In the genomic region with DNA sequence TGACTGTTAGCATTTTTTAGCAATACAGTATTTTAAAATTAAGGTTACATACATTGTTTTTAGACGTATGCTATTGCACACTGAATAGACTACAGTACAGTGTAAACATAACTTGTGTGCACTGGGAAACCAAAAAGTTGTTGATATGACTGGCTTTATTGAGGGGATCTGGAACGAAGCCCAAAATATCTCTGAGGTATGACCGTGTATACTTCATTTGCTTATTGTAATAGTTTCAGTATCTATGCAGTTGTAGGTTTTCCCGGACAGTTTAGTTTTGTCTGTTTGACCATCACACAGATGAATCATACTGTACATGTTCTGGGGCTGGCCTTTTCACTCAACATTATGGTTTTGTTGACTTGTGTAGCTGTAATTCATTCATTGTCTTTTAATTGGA, we compare ENCODE assay signal across 1 cellular context.
TF ChIP-seq lines count a peak whose summit lies in the region.

No MANE protein-coding gene starts in this region.

TF ChIP-seq in GM12878, 131 proteins besides CTCF, POLR2A, EP300 and RAD21:
- TF ChIP-seq PAX5 (IDR thresholded peaks at IDR 0.05; ENCODE audit: borderline replicate concordance, low read depth, low read length) (peak; percentile 54; the same call in 1 of the 2 replicates), HSF1 (IDR thresholded peaks at IDR 0.05; ENCODE audit: low read depth, low read length) (no peak), ATF7 (IDR thresholded peaks at IDR 0.05; ENCODE audit: low read depth) (peak; percentile 46; the same call in 1 of the 2 replicates), IKZF2 (IDR thresholded peaks at IDR 0.05) (peak; percentile 44 to 60), MTA3 (IDR thresholded peaks at IDR 0.05; ENCODE audit: borderline replicate concordance, low read length) (peak; percentile 75; the same call in 1 of the 2 replicates), EED (IDR thresholded peaks at IDR 0.05; ENCODE audit: low read depth) (peak; percentile 70), ZBED1 (IDR thresholded peaks at IDR 0.05; ENCODE audit: borderline replicate concordance) (peak; percentile 75; the same call in 1 of the 2 replicates), RCOR1 (conservative IDR thresholded peaks at IDR 0.05; ENCODE audit: low read depth, low read length) (no peak), IRF4 (IDR thresholded peaks at IDR 0.05; ENCODE audit: low read depth, low read length) (peak; percentile 91), IKZF1 (conservative IDR thresholded peaks at IDR 0.05) (no peak), SREBF1 (IDR thresholded peaks at IDR 0.05; ENCODE audit: low read length) (0 out of 2 replicates have a peak, but pooled peaks have one; percentile 18), RB1 (IDR thresholded peaks at IDR 0.05; ENCODE audit: borderline replicate concordance) (no peak), RUNX3 (IDR thresholded peaks at IDR 0.05; ENCODE audit: low read length) (peak; percentile 86), TBL1XR1 (IDR thresholded peaks at IDR 0.05; ENCODE audit: low read depth, low read length) (0 out of 2 replicates have a peak, but pooled peaks have one; percentile 31), MEF2A (IDR thresholded peaks at IDR 0.05; ENCODE audit: insufficient read depth, low read depth, low read length) (peak; percentile 88), CREM (IDR thresholded peaks at IDR 0.05; ENCODE audit: low read depth) (peak; percentile 74), POU2F2 (IDR thresholded peaks at IDR 0.05; ENCODE audit: borderline replicate concordance, low read depth, low read length) (peak; percentile 71; the same call in 1 of the 3 replicates), ZNF622 (IDR thresholded peaks at IDR 0.05) (no peak), NFIC (IDR thresholded peaks at IDR 0.05; ENCODE audit: low read depth, low read length) (peak; percentile 68), CBFB (IDR thresholded peaks at IDR 0.05; ENCODE audit: low read depth) (0 out of 2 replicates have a peak, but pooled peaks have one; percentile 40), MEF2B (IDR thresholded peaks at IDR 0.05; ENCODE audit: partially characterized antibody, poor library complexity, severe bottlenecking) (peak; percentile 53), JUNB (IDR thresholded peaks at IDR 0.05) (peak; percentile 94)
- TF ChIP-seq, protein P1, sequence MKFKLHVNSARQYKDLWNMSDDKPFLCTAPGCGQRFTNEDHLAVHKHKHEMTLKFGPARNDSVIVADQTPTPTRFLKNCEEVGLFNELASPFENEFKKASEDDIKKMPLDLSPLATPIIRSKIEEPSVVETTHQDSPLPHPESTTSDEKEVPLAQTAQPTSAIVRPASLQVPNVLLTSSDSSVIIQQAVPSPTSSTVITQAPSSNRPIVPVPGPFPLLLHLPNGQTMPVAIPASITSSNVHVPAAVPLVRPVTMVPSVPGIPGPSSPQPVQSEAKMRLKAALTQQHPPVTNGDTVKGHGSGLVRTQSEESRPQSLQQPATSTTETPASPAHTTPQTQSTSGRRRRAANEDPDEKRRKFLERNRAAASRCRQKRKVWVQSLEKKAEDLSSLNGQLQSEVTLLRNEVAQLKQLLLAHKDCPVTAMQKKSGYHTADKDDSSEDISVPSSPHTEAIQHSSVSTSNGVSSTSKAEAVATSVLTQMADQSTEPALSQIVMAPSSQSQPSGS (IDR thresholded peaks at IDR 0.05; ENCODE audit: low read length) = peak; percentile 82
- TF ChIP-seq, protein P2, sequence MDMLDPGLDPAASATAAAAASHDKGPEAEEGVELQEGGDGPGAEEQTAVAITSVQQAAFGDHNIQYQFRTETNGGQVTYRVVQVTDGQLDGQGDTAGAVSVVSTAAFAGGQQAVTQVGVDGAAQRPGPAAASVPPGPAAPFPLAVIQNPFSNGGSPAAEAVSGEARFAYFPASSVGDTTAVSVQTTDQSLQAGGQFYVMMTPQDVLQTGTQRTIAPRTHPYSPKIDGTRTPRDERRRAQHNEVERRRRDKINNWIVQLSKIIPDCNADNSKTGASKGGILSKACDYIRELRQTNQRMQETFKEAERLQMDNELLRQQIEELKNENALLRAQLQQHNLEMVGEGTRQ (IDR thresholded peaks at IDR 0.05; ENCODE audit: borderline replicate concordance, low read depth, low read length) = no peak
